In the genomic region with DNA sequence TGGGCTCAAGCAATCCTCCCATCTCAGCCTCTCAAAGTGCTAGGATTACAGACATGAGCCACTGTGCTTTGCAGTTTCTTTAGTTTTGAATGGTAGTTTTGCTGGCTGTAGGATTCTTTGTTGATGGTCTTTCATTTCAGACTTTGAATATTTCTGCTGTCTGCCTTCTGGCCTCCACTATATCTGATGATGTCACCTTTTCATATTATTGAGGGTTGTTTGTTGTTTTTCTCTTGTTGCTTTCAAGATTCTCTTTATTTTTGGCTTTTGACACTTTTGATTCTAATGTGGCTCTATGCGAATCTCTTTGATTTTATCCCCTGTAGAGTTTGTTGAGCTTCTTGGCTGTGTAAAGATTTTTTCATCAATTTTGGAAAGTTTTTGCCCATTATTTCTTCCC, we compare ENCODE assay signal across 7 cellular contexts.
"Had no signal": no experiment of that assay in that cellular context is flagged by ENCODE, and none has a peak within 500 bp of the region (broad histone marks: within the 10 kb centered on the region; RNA-seq: fewer than 3 reads in every experiment).

No MANE protein-coding gene starts in this region.

- H3K27ac ChIP-seq: HL-60, KMS-11 had no signal

- DNase-seq: IMR-90, KBM-7, KG1 had no signal

- H3K9ac ChIP-seq: KMS-11 had no signal

- FAIRE-seq: HTR-8/SVneo, K562 had no signal

- H3K4me2 ChIP-seq: KMS-11 had no signal

- ATAC-seq: K562 had no signal

- H3K4me3 ChIP-seq: K562 had no signal
